ENCODE assay signal across 14 cellular contexts in the genomic region with DNA sequence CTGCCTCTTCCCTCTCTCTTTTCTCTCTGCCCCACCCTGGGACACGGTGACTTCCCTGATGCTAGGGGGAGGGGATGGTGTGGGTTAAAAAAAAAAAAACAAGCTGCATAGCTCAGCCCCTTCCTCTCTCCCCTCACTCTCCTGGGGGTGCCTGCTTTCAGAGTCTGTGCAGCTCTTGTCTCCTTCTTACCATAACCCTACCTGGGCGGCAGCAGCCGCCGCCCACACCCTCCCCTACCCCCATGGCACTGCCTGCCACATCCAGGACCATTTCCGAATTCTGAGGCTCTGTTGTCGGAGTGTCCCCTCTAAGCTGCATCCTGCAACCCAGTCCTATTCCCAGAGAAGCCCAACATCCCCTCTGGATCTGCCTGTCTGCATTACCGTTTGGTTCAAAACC. TPM values are rescaled to one million over a fixed set of nuclear protein-coding genes. Genes with fewer than 3 reads are reported as not detected.
DNase-seq lines count a peak whose midpoint lies in the region; ATAC-seq and TF ChIP-seq lines count a peak whose summit lies in the region.
"Had no signal": no experiment of that assay in that cellular context is flagged by ENCODE, and none has a peak within 500 bp of the region (broad histone marks: within the 10 kb centered on the region; RNA-seq: fewer than 3 reads in every experiment).

No MANE protein-coding gene starts in this region.

- H3K36me3 ChIP-seq in lung (ENCODE audit: control insufficient read depth in 2 of 2, insufficient read depth in 2 of 2, low read length in 2 of 2) = no peaks in the 10 kb centered on the region
- H3K36me3 ChIP-seq: BE2C had no signal

- no peak for TF ChIP-seq CTCF in lung (IDR thresholded peaks at IDR 0.05; ENCODE audit: control extremely low read depth, extremely low read depth)

- CTCF ChIA-PET in activated CD4-positive, alpha-beta T cell treated with anti-CD3 and anti-CD28 coated beads for 36 hours (lab: Charles Lee) = interaction anchor here (0.7 to 1.4 kb wide), 4 partner anchors 14 to 361 kb away, joined by 3 to 4 read pairs (median 3); no protein-coding TSS in a partner anchor

- intact Hi-C loops in dendritic cell treated with granulocyte-macrophage colony-stimulating factor and Interleukin-4, amounts not matched to agents 40 ng/mL and 50 ng/mL, for 4 days (cut with micrococcal nuclease) = no loop called here
- intact Hi-C loops in activated CD4-positive, alpha-beta T cell treated with anti-CD3 and anti-CD28 coated beads for 36 hours (cut with DNase I, micrococcal nuclease) = no loop called here

- POLR2A ChIA-PET in activated CD4-positive, alpha-beta T cell treated with anti-CD3 and anti-CD28 coated beads for 36 hours (lab: Charles Lee) = no interaction called here

- H3K9me3 ChIP-seq in lung (ENCODE audit: control insufficient read depth in 2 of 2, insufficient read depth in 1 of 2, low read length in 1 of 2) = no peaks in the 10 kb centered on the region
- H3K9me3 ChIP-seq: A549, BE2C had no signal

- no peak overlapping the region for H3K4me3 ChIP-seq in lung
- H3K4me3 ChIP-seq: A549, GM12878, GM23338 had no signal

- H3K27me3 Mint-ChIP-seq in dendritic cell treated with granulocyte-macrophage colony-stimulating factor and Interleukin-4, amounts not matched to agents 40 ng/mL and 50 ng/mL, for 4 days = peaks cover 3% of the 10 kb centered on the region
- H3K27me3 Mint-ChIP-seq in activated CD4-positive, alpha-beta T cell treated with anti-CD3 and anti-CD28 coated beads for 36 hours = no peaks in the 10 kb centered on the region
- H3K27me3 Mint-ChIP-seq: CD4-positive, alpha-beta memory T cell had no signal

- no peaks in the 10 kb centered on the region for H3K36me3 Mint-ChIP-seq in dendritic cell treated with granulocyte-macrophage colony-stimulating factor and Interleukin-4, amounts not matched to agents 40 ng/mL and 50 ng/mL, for 4 days (ENCODE audit: low read depth)
- no peaks in the 10 kb centered on the region for H3K36me3 Mint-ChIP-seq in stimulated activated effector memory CD8-positive, alpha-beta T cell treated with anti-CD3 and anti-CD28 coated beads, Interleukin-12 subunit alpha, Interleukin-12 subunit beta, amount 100 ng/mL, for 72 hours
- H3K36me3 Mint-ChIP-seq in activated CD4-positive, alpha-beta T cell treated with anti-CD3 and anti-CD28 coated beads for 36 hours (ENCODE audit: low read depth) = no peaks in the 10 kb centered on the region

- no peaks in the 10 kb centered on the region for H3K9me3 Mint-ChIP-seq in dendritic cell treated with granulocyte-macrophage colony-stimulating factor and Interleukin-4, amounts not matched to agents 40 ng/mL and 50 ng/mL, for 4 days
- no peaks in the 10 kb centered on the region for H3K9me3 Mint-ChIP-seq in stimulated activated effector memory CD8-positive, alpha-beta T cell treated with anti-CD3 and anti-CD28 coated beads, Interleukin-12 subunit alpha, Interleukin-12 subunit beta, amount 100 ng/mL, for 72 hours
- H3K9me3 Mint-ChIP-seq in activated CD4-positive, alpha-beta T cell treated with anti-CD3 and anti-CD28 coated beads for 36 hours (ENCODE audit: low read depth) = no peaks in the 10 kb centered on the region
- H3K9me3 Mint-ChIP-seq: CD4-positive, alpha-beta memory T cell; GM23338; H9 had no signal

- peaks cover 2 to 8% of the 10 kb centered on the region in 2 donors for H3K4me1 ChIP-seq in lung (ENCODE audit: control insufficient read depth in 2 of 2, insufficient read depth in 2 of 2, low read length in 2 of 2)
- H3K4me1 ChIP-seq: A549 had no signal

- 73 to 76% methylated on average over 7 of the region's 7 CpGs for WGBS in lung, 2 donors

- no peaks in the 10 kb centered on the region for H3K27me3 ChIP-seq in lung (ENCODE audit: control insufficient read depth, insufficient read depth)
- H3K27me3 ChIP-seq: BE2C had no signal

- H3K4me1 Mint-ChIP-seq in dendritic cell treated with granulocyte-macrophage colony-stimulating factor and Interleukin-4, amounts not matched to agents 40 ng/mL and 50 ng/mL, for 4 days (ENCODE audit: low read depth) = peaks cover 65% of the 10 kb centered on the region
- peaks cover 7% of the 10 kb centered on the region for H3K4me1 Mint-ChIP-seq in stimulated activated effector memory CD8-positive, alpha-beta T cell treated with anti-CD3 and anti-CD28 coated beads, Interleukin-12 subunit alpha, Interleukin-12 subunit beta, amount 100 ng/mL, for 72 hours
- H3K4me1 Mint-ChIP-seq in activated CD4-positive, alpha-beta T cell treated with anti-CD3 and anti-CD28 coated beads for 36 hours = peaks cover 4% of the 10 kb centered on the region

- H3K4me3 Mint-ChIP-seq in dendritic cell treated with granulocyte-macrophage colony-stimulating factor and Interleukin-4, amounts not matched to agents 40 ng/mL and 50 ng/mL, for 4 days = no peak overlapping the region
- no peak overlapping the region for H3K4me3 Mint-ChIP-seq in stimulated activated effector memory CD8-positive, alpha-beta T cell treated with anti-CD3 and anti-CD28 coated beads, Interleukin-12 subunit alpha, Interleukin-12 subunit beta, amount 100 ng/mL, for 72 hours
- no peak overlapping the region for H3K4me3 Mint-ChIP-seq in activated CD4-positive, alpha-beta T cell treated with anti-CD3 and anti-CD28 coated beads for 36 hours
- H3K4me3 Mint-ChIP-seq: CD4-positive, alpha-beta memory T cell; GM23338; H9 had no signal

- H3K27ac ChIP-seq in lung (ENCODE audit: low read depth in 1 of 2, low read length in 1 of 2) = no peak overlapping the region
- H3K27ac ChIP-seq: A549 had no signal

- ATAC-seq in lung (ENCODE audit: insufficient read depth, low FRiP score) = no peak
- ATAC-seq in stimulated activated effector memory CD8-positive, alpha-beta T cell treated with anti-CD3 and anti-CD28 coated beads, Interleukin-12 subunit alpha, Interleukin-12 subunit beta, amount 100 ng/mL, for 72 hours = no peak
- no peak for ATAC-seq in activated CD4-positive, alpha-beta T cell treated with anti-CD3 and anti-CD28 coated beads for 36 hours
- ATAC-seq: A549, GM12878, GM23338 had no signal

- peak; percentile 1 for DNase-seq in stimulated activated CD4-positive, alpha-beta T cell treated with anti-CD3 and anti-CD28 coated beads, Interleukin-4, amount 100 ng/mL, for 24 hours
- no peak for DNase-seq in stimulated activated CD4-positive, alpha-beta T cell treated with anti-CD3 and anti-CD28 coated beads, Interleukin-1b, Interleukin-23, amount 100 ng/mL, for 48 hours
- DNase-seq in lung (ENCODE audit: low spot score) (peak; percentile 24), inferior parietal cortex (ENCODE audit: extremely low spot score) (no peak)
- peak in 1 of 2 donors; percentile 37 for DNase-seq in stimulated activated effector memory CD8-positive, alpha-beta T cell treated with anti-CD3 and anti-CD28 coated beads, Interleukin-12 subunit alpha, Interleukin-12 subunit beta, amount 100 ng/mL, for 72 hours (ENCODE audit: low spot score in 2 of 2)
- DNase-seq in activated CD4-positive, alpha-beta T cell treated with anti-CD3 and anti-CD28 coated beads for 36 hours = no peak
- DNase-seq: BE2C; CD4-positive, alpha-beta memory T cell; DMS79; H9 had no signal

- H3K27ac Mint-ChIP-seq in dendritic cell treated with granulocyte-macrophage colony-stimulating factor and Interleukin-4, amounts not matched to agents 40 ng/mL and 50 ng/mL, for 4 days = peak overlapping the region; percentile 51
- H3K27ac Mint-ChIP-seq in stimulated activated effector memory CD8-positive, alpha-beta T cell treated with anti-CD3 and anti-CD28 coated beads, Interleukin-12 subunit alpha, Interleukin-12 subunit beta, amount 100 ng/mL, for 72 hours = peak overlapping the region; percentile 1
- H3K27ac Mint-ChIP-seq in activated CD4-positive, alpha-beta T cell treated with anti-CD3 and anti-CD28 coated beads for 36 hours = no peak overlapping the region
- H3K27ac Mint-ChIP-seq: GM23338, H9 had no signal

RNA-seq across cellular contexts. Expression of a gene that starts 16.0 kb away (rescaled TPM):
- 10 to 100 TPM; 13.4 to 19.0 TPM for total RNA-seq in lung
- polyA plus RNA-seq in lung = 10 to 100 TPM; 11.5 to 47.3 TPM
- total RNA-seq in activated CD4-positive, alpha-beta T cell treated with anti-CD3 and anti-CD28 coated beads for 36 hours = 10 to 100 TPM in 1 of 2 experiments, 1 to 10 TPM in 1; 8.8 to 15.7 TPM

Comparison
In these comparisons a context has a peak if more than half of its experiments do, and no peak if none do; other contexts are left out.
1. DNase-seq: peak in stimulated activated CD4-positive, alpha-beta T cell treated with anti-CD3 and anti-CD28 coated beads, Interleukin-4, amount 100 ng/mL, for 24 hours (single experiment) and lung (single experiment); none in stimulated activated CD4-positive, alpha-beta T cell treated with anti-CD3 and anti-CD28 coated beads, Interleukin-1b, Interleukin-23, amount 100 ng/mL, for 48 hours (single experiment), activated CD4-positive, alpha-beta T cell treated with anti-CD3 and anti-CD28 coated beads for 36 hours (single experiment) and inferior parietal cortex (single experiment).